ENCODE assay signal across 20 cellular contexts in genomic region chr15:83858820-83859505, GRCh38.
"Had no signal": no experiment of that assay in that cellular context is flagged by ENCODE, and none has a peak within 500 bp of the region (broad histone marks: within the 10 kb centered on the region; RNA-seq: fewer than 3 reads in every experiment).

No MANE protein-coding gene starts in this region.

- H3K27me3 ChIP-seq: left lung, right atrium auricular region, thyroid gland, uterus had no signal

- H3K4me3 ChIP-seq: left lung, right atrium auricular region, thyroid gland, uterus had no signal

- FAIRE-seq: colon, endometrium, kidney, TTC549 had no signal

- ATAC-seq: activated CD4-positive, alpha-beta T cell treated with anti-CD3 and anti-CD28 coated beads for 36 hours; esophagus mucosa; left lung; WTC11 had no signal

- H3K27ac ChIP-seq: left lung, right atrium auricular region, thyroid gland, uterus had no signal

- H3K9me3 ChIP-seq: left lung, right atrium auricular region, thyroid gland, uterus had no signal

- H3K4me1 ChIP-seq: left lung, thyroid gland had no signal

- H3K36me3 ChIP-seq: left lung, right atrium auricular region, thyroid gland, uterus had no signal

- DNase-seq: activated CD4-positive, alpha-beta T cell treated with anti-CD3 and anti-CD28 coated beads for 36 hours; activated CD4-positive, alpha-beta T cell treated with anti-CD3 and anti-CD28 coated beads, Interleukin-2, amount 50 U/mL, for 48 hours; amniotic stem cell; caudate nucleus; foreskin melanocyte; glutamatergic neuron; hypothalamus; kidney; left lung; naive B cell; stimulated activated CD4-positive, alpha-beta T cell treated with anti-CD3 and anti-CD28 coated beads, Interleukin-2, amount 100 ng/mL, for 24 hours; stimulated activated naive CD4-positive, alpha-beta T cell treated with Interleukin-2 at 50 U/mL for 16 hours; thyroid gland; uterus had no signal
